In genomic region chr19:13262450-13262849, GRCh38 we compare ENCODE assay signal across 9 cellular contexts.
DNase-seq lines count a peak whose midpoint lies in the region; ATAC-seq, FAIRE-seq and TF ChIP-seq lines count a peak whose summit lies in the region.
"Had no signal": no experiment of that assay in that cellular context is flagged by ENCODE, and none has a peak within 500 bp of the region (broad histone marks: within the 10 kb centered on the region; RNA-seq: fewer than 3 reads in every experiment).

No MANE protein-coding gene starts in this region.

- intact Hi-C loops in K562 (cut with micrococcal nuclease) (loop anchor here (1.0 to 5.0 kb wide), 4 partner anchors 68 to 285 kb away; no protein-coding TSS in a partner anchor), upper lobe of right lung (cut with DNase I) (loop anchor here (5.0 to 10.0 kb wide), 2 partner anchors 65 to 288 kb away; no protein-coding TSS in a partner anchor)

- H3K9me3 ChIP-seq in K562 (replicated peaks; ENCODE audit: control insufficient read depth, insufficient read depth, low read depth, low read length) (no peaks in the 10 kb centered on the region), upper lobe of right lung (no peaks in the 10 kb centered on the region)

- TF ChIP-seq POLR2A in K562 (conservative IDR thresholded peaks at IDR 0.05), result no peak

- H3K9ac ChIP-seq in K562 (ENCODE audit: insufficient read depth in 1 of 2, low read depth in 2 of 2, low read length in 2 of 2), result no peak overlapping the region

- CTCF ChIA-PET in K562 (lab: Yijun Ruan, JAX; ENCODE audit: low intra/inter-chr PET ratio), result interaction anchor here (0.6 to 2.0 kb wide), 7 partner anchors 9 to 298 kb away, joined by 3 to 16 read pairs (median 5); no protein-coding TSS in a partner anchor

- POLR2A ChIA-PET in K562 (lab: Yijun Ruan, JAX), result interaction anchor here (0.6 to 1.5 kb wide), 5 partner anchors 20 to 596 kb away, joined by 3 to 8 read pairs (median 5); partner anchors contain the start of gene MAN2B1

- H4K20me1 ChIP-seq in K562 (replicated peaks; ENCODE audit: control insufficient read depth, insufficient read depth, low read length), result no peaks in the 10 kb centered on the region; the same call in 1 of the 2 replicates

- no peak overlapping the region for H2AFZ ChIP-seq in K562 (ENCODE audit: low read depth, low read length)

- no peaks in the 10 kb centered on the region for H3K9me1 ChIP-seq in K562 (ENCODE audit: control insufficient read depth, insufficient read depth, low read length)

- H3K4me2 ChIP-seq in K562 (ENCODE audit: insufficient read depth, low read length), result no peak overlapping the region

- H3K4me3 ChIP-seq in K562, result no peak overlapping the region
- H3K4me3 ChIP-seq in kidney epithelial cell (ENCODE audit: low read depth, low read length), result no peak overlapping the region
- H3K4me3 ChIP-seq in upper lobe of right lung, result no peak overlapping the region

- in situ Hi-C loops in K562 (cut with MboI), result no loop called here

- whole genome bisulfite sequencing in K562 (ENCODE audit: insufficient coverage, low coverage, missing lambda C conversion rate), result 5% methylated on average over 8 of the region's 8 CpGs

- no peaks in the 10 kb centered on the region for H3K79me2 ChIP-seq in K562 (ENCODE audit: control insufficient read depth, insufficient read depth, low read length)

- H3K4me1 ChIP-seq in K562 (replicated peaks in 1 of 2; ENCODE audit: control insufficient read depth in 2 of 2, insufficient read depth in 2 of 2, low read length in 2 of 2) (peaks cover 3 to 10% of the 10 kb centered on the region in 2 experiments; a peak in 3 of 5 replicates), upper lobe of right lung (no peaks in the 10 kb centered on the region)

- FAIRE-seq in K562 (lab: Jason Lieb, UNC), result peak; percentile 95
- FAIRE-seq: colon had no signal

- no peak overlapping the region for H3K27ac ChIP-seq in K562 (ENCODE audit: extremely low read depth, low read depth, low read length)
- no peak overlapping the region for H3K27ac ChIP-seq in upper lobe of right lung

- no TSS peak for BruUV-seq in K562 (replicated peaks; lab: Mats Ljungman, UMichigan)

- H3K36me3 ChIP-seq in K562 (ENCODE audit: control insufficient read depth, insufficient read depth, low read length) (no peaks in the 10 kb centered on the region), kidney epithelial cell (ENCODE audit: control insufficient read depth, insufficient read depth, low read length) (no peaks in the 10 kb centered on the region), upper lobe of right lung (no peaks in the 10 kb centered on the region)

- ATAC-seq in K562, result peak; percentile 88
- peak; percentile 79 for ATAC-seq in upper lobe of right lung
- no peak for ATAC-seq in GM18867 (IDR thresholded peaks at IDR 0.05; ENCODE audit: unreplicated experiment)
- ATAC-seq in GM18519 (IDR thresholded peaks at IDR 0.05; ENCODE audit: low FRiP score, unreplicated experiment), result no peak

- H3K27me3 ChIP-seq in K562 (ENCODE audit: control insufficient read depth in 2 of 2, insufficient read depth in 2 of 2, low read length in 2 of 2), result peaks cover 22 to 41% of the 10 kb centered on the region in 2 experiments
- H3K27me3 ChIP-seq in kidney epithelial cell (ENCODE audit: control insufficient read depth, insufficient read depth, low read length), result no peaks in the 10 kb centered on the region
- no peaks in the 10 kb centered on the region for H3K27me3 ChIP-seq in upper lobe of right lung

- peak; percentile 64 to 76 for TF ChIP-seq RAD21 in K562 (CRISPR knock-in tag; conservative IDR thresholded peaks at IDR 0.05 in 1 of 2, IDR thresholded peaks at IDR 0.05 in 1 of 2)

- TF ChIP-seq CTCF in K562 (IDR thresholded peaks at IDR 0.05 in 2 of 3, conservative IDR thresholded peaks at IDR 0.05 in 1 of 3; ENCODE audit: insufficient read depth in 2 of 3, low read depth in 1 of 3, low read length in 3 of 3) (peak; percentile 60 to 74 (median 61); a peak in 5 of 6 replicates), kidney epithelial cell (IDR thresholded peaks at IDR 0.05; ENCODE audit: insufficient read depth, low read length, poor library complexity, severe bottlenecking) (peak; percentile 45), upper lobe of right lung (IDR thresholded peaks at IDR 0.05) (peak; percentile 61)

- DNase-seq in A172 (ENCODE audit: low spot score) (peak; percentile 75), GF-D8 (lab: John Stamatoyannopoulos, UW) (peak; percentile 8), NCI-H2029 treated with DMSO at 0.1 percent for 48 hours (lab: John Stamatoyannopoulos, UW) (peak; percentile 11), K562 (ENCODE audit: extremely low read depth in 1 of 4, low spot score in 3 of 4) (peak; percentile 57 to 73 (median 66)), kidney epithelial cell (ENCODE audit: low read depth) (peak; percentile 10), upper lobe of right lung (no peak)

- no peak for TF ChIP-seq EP300 in K562 (IDR thresholded peaks at IDR 0.05; ENCODE audit: low read length)

TF ChIP-seq in K562, 482 proteins besides CTCF, POLR2A, EP300 and RAD21 (continues in another document):
- TF ChIP-seq, protein P1, sequence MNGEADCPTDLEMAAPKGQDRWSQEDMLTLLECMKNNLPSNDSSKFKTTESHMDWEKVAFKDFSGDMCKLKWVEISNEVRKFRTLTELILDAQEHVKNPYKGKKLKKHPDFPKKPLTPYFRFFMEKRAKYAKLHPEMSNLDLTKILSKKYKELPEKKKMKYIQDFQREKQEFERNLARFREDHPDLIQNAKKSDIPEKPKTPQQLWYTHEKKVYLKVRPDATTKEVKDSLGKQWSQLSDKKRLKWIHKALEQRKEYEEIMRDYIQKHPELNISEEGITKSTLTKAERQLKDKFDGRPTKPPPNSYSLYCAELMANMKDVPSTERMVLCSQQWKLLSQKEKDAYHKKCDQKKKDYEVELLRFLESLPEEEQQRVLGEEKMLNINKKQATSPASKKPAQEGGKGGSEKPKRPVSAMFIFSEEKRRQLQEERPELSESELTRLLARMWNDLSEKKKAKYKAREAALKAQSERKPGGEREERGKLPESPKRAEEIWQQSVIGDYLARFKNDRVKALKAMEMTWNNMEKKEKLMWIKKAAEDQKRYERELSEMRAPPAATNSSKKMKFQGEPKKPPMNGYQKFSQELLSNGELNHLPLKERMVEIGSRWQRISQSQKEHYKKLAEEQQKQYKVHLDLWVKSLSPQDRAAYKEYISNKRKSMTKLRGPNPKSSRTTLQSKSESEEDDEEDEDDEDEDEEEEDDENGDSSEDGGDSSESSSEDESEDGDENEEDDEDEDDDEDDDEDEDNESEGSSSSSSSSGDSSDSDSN (IDR thresholded peaks at IDR 0.05; ENCODE audit: borderline replicate concordance in 1 of 2, low read depth in 2 of 2, low read length in 2 of 2), result no peak
- TF ChIP-seq ZKSCAN8 (CRISPR knock-in tag; IDR thresholded peaks at IDR 0.05), result no peak
- peak in 1 of 2 experiments; percentile 48; a peak in 1 of 4 replicates for TF ChIP-seq RCOR1 (IDR thresholded peaks at IDR 0.05; ENCODE audit: borderline replicate concordance in 1 of 2, low read depth in 2 of 2, low read length in 2 of 2)
- no peak for TF ChIP-seq GTF2F1 (IDR thresholded peaks at IDR 0.05; ENCODE audit: low read depth, low read length)
- no peak for TF ChIP-seq MCM2 (IDR thresholded peaks at IDR 0.05; ENCODE audit: low read depth)
- no peak for TF ChIP-seq NFATC3 (IDR thresholded peaks at IDR 0.05)
- 0 out of 2 replicates have a peak, but pooled peaks have one; percentile 37 for TF ChIP-seq ADNP (tag; IDR thresholded peaks at IDR 0.05)
- no peak for TF ChIP-seq XRCC4 (IDR thresholded peaks at IDR 0.05; ENCODE audit: extremely low read depth, insufficient read depth, insufficient read length)
- TF ChIP-seq ZNF395 (CRISPR knock-in tag; IDR thresholded peaks at IDR 0.05), result no peak
- no peak for TF ChIP-seq NR3C1 (CRISPR knock-in tag; IDR thresholded peaks at IDR 0.05)
- TF ChIP-seq TFAP4 (CRISPR knock-in tag; IDR thresholded peaks at IDR 0.05; ENCODE audit: borderline replicate concordance), result 0 out of 2 replicates have a peak, but pooled peaks have one; percentile 28
- 0 out of 2 replicates have a peak, but pooled peaks have one; percentile 25 for TF ChIP-seq CTBP1 (IDR thresholded peaks at IDR 0.05; ENCODE audit: borderline replicate concordance)
- TF ChIP-seq HDGF (IDR thresholded peaks at IDR 0.05), result no peak
- TF ChIP-seq ARID2 (IDR thresholded peaks at IDR 0.05), result no peak
- no peak for TF ChIP-seq PCBP2 (IDR thresholded peaks at IDR 0.05; ENCODE audit: low read depth, low read length, poor library complexity, severe bottlenecking)
- peak; percentile 36; the same call in 1 of the 2 replicates for TF ChIP-seq HLTF (IDR thresholded peaks at IDR 0.05)
- TF ChIP-seq RBM25 (IDR thresholded peaks at IDR 0.05; ENCODE audit: low read depth, low read length, severe bottlenecking), result peak; percentile 84

Comparison
In these comparisons a context has a peak if more than half of its experiments do, and no peak if none do; other contexts are left out.
1. ATAC-seq: peak in K562 (single experiment) and upper lobe of right lung (single experiment); none in GM18867 (single experiment) and GM18519 (single experiment).
2. Peak in every context shown above with its lines, with median percentiles within 50 percentile points of each other: CTCF ChIP-seq.